Comparison of ENCODE assay signal across 8 cellular contexts in the genomic region with DNA sequence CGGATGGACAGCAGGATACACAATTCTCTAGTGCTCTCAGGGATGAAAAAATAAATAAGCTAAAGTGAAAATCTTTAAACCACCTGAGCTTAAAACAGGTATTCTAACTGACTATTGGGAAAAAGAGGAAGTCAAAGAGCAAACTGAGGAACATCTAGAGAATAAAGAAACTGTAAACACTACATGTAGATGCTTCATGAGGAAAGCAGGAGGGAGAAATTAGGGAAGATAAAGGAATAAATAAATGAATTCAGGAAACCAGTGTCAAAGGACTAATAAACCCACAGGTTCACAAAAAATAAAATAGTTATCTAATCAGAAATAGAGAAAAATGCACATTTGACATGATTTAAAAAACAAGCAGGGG. TPM values are rescaled to one million over a fixed set of nuclear protein-coding genes. Genes with fewer than 3 reads are reported as not detected.
DNase-seq lines count a peak whose midpoint lies in the region; ATAC-seq and TF ChIP-seq lines count a peak whose summit lies in the region.

No MANE protein-coding gene starts in this region.

- H3K9ac ChIP-seq in H9 (ENCODE audit: extremely low read depth, insufficient read length, low read length) (no peak overlapping the region), mucosa of rectum (ENCODE audit: low read depth in 1 of 2, low read length in 2 of 2) (no peak overlapping the region)

- peaks cover 20 to 22% of the 10 kb centered on the region in 2 experiments for H3K4me1 Mint-ChIP-seq in H9

- H3K4me1 ChIP-seq in H9 (ENCODE audit: insufficient read depth, low read length) (peaks cover 3% of the 10 kb centered on the region; the same call in 1 of the 2 replicates), mucosa of rectum (ENCODE audit: control insufficient read depth in 2 of 2, insufficient read depth in 2 of 2, low read length in 2 of 2) (peaks cover 6 to 8% of the 10 kb centered on the region in 2 donors)

- no peak overlapping the region for H2AK5ac ChIP-seq in H9 (ENCODE audit: insufficient read length, low read length)

- no peak overlapping the region for H2BK120ac ChIP-seq in H9 (ENCODE audit: low read depth, low read length, poor library complexity, severe bottlenecking)

- H3K36me3 ChIP-seq in mucosa of rectum (ENCODE audit: control insufficient read depth in 2 of 2, insufficient read depth in 2 of 2, low read length in 2 of 2): no peaks in the 10 kb centered on the region

- H3K27me3 ChIP-seq in AG04450 (ENCODE audit: control insufficient read depth, insufficient read depth, low read length): no peaks in the 10 kb centered on the region
- H3K27me3 ChIP-seq in H9 (ENCODE audit: insufficient read depth, low read length): no peaks in the 10 kb centered on the region
- no peaks in the 10 kb centered on the region for H3K27me3 ChIP-seq in mucosa of rectum (ENCODE audit: control insufficient read depth in 2 of 2, insufficient read depth in 2 of 2, low read length in 2 of 2)

- H2BK15ac ChIP-seq in H9 (ENCODE audit: low read depth, low read length): no peak overlapping the region

- no peak for TF ChIP-seq CTCF in AG04450 (IDR thresholded peaks at IDR 0.05; ENCODE audit: low read depth, low read length)
- no peak for TF ChIP-seq CTCF in H9 (conservative IDR thresholded peaks at IDR 0.05)

- H2BK12ac ChIP-seq in H9 (ENCODE audit: insufficient read length, low read depth, low read length): no peak overlapping the region

- H2AFZ ChIP-seq in H9 (ENCODE audit: low read length): no peak overlapping the region

- H3K4ac ChIP-seq in H9 (ENCODE audit: low read depth, low read length): no peak overlapping the region

- peak overlapping the region in 2 of 3 experiments; percentile 97 to 98; a peak in 5 of 7 replicates for H3K27ac Mint-ChIP-seq in H9

- H3K9me3 Mint-ChIP-seq in H9: peaks cover 0 to 5% of the 10 kb centered on the region in 2 experiments; a peak in 4 of 5 replicates

- CTCF ChIA-PET in AG04450 (lab: Charles Lee): interaction anchor here (1.9 kb wide), 1 partner anchor 85 kb away, joined by 6 read pairs; no protein-coding TSS in a partner anchor

- no peak overlapping the region for H4K5ac ChIP-seq in H9 (ENCODE audit: insufficient read length, low read depth, low read length)

- peaks cover 3 to 9% (median 4%) of the 10 kb centered on the region in 3 experiments; a peak in 1 of 7 replicates for H3K36me3 Mint-ChIP-seq in H9 (ENCODE audit: insufficient read depth in 1 of 3, low read depth in 3 of 3)

- H2BK5ac ChIP-seq in H9 (ENCODE audit: insufficient read length, low read length): no peak overlapping the region

- H3K4me3 ChIP-seq in AG04450 (ENCODE audit: low read depth, low read length): peak overlapping the region; percentile 46
- H3K4me3 ChIP-seq in mucosa of rectum (ENCODE audit: low read length in 2 of 2): peak overlapping the region; percentile 95 to 99

- H4K91ac ChIP-seq in H9 (ENCODE audit: insufficient read length, low read depth, low read length): no peak overlapping the region

- H3K23ac ChIP-seq in H9 (ENCODE audit: insufficient read length, low read depth, low read length): no peak overlapping the region

- H3K9me3 ChIP-seq in AG04450 (ENCODE audit: control insufficient read depth, insufficient read depth, low read length) (no peaks in the 10 kb centered on the region; the same call in 1 of the 2 replicates), H9 (ENCODE audit: control insufficient read depth, low read depth, low read length) (no peaks in the 10 kb centered on the region), mucosa of rectum (ENCODE audit: control insufficient read depth in 2 of 2, low read length in 2 of 2) (no peaks in the 10 kb centered on the region)

- H3K4me3 Mint-ChIP-seq in H9: peak overlapping the region; percentile 94 to 96

- H3K23me2 ChIP-seq in H9 (ENCODE audit: insufficient read length, low read depth, low read length, poor library complexity, severe bottlenecking): peaks cover 3% of the 10 kb centered on the region

- H3T11ph ChIP-seq in H9 (ENCODE audit: low read length): no peak overlapping the region

- H3K4me2 ChIP-seq in H9 (ENCODE audit: insufficient read depth, insufficient read length, low read length): peak overlapping the region; percentile 23

- H3K79me2 ChIP-seq in H9 (ENCODE audit: insufficient read depth, low read length): no peaks in the 10 kb centered on the region

- no peak overlapping the region for H3K56ac ChIP-seq in H9 (ENCODE audit: insufficient read length, low read depth, low read length)

- ATAC-seq in HG03521 (IDR thresholded peaks at IDR 0.05; ENCODE audit: unreplicated experiment): no peak

- no peaks in the 10 kb centered on the region for H4K20me1 ChIP-seq in H9 (ENCODE audit: control insufficient read depth, insufficient read depth, insufficient read length)

- H3K27ac ChIP-seq in AG04450 (ENCODE audit: low read depth, low read length): no peak overlapping the region
- no peak overlapping the region for H3K27ac ChIP-seq in H9 (ENCODE audit: insufficient read length, low read depth, low read length)
- peak overlapping the region; percentile 95 for H3K27ac ChIP-seq in angular gyrus (ENCODE audit: low read depth, low read length)
- H3K27ac ChIP-seq in mucosa of rectum (ENCODE audit: low read depth in 2 of 2, low read length in 2 of 2): peak overlapping the region; percentile 16 to 60

- no peak overlapping the region for H2BK20ac ChIP-seq in H9 (ENCODE audit: low read depth, low read length, poor library complexity, severe bottlenecking)

- H3K14ac ChIP-seq in H9 (ENCODE audit: insufficient read depth, low read length): no peak overlapping the region

- no peak for DNase-seq in AG04450 (ENCODE audit: low read depth, low spot score)
- no peak for DNase-seq in H9
- no peak for DNase-seq in DMS79 treated with DMSO at 0.1 percent for 48 hours (lab: John Stamatoyannopoulos, UW)
- DNase-seq in NCI-H524 (lab: John Stamatoyannopoulos, UW): no peak
- no peak for DNase-seq in RPMI8226

- H4K8ac ChIP-seq in H9 (replicated peaks; ENCODE audit: insufficient read length, low read depth, low read length): no peak overlapping the region

- no CpG with 5 or more reads among the region's 1 CpG for whole genome bisulfite sequencing in H9 (ENCODE audit: extremely low coverage, insufficient read length, low lambda C conversion rate)

- POLR2A ChIA-PET in AG04450 (lab: Yijun Ruan, JAX): no interaction called here

- peaks cover 3% of the 10 kb centered on the region for H3K79me1 ChIP-seq in H9 (ENCODE audit: insufficient read depth, low read depth, low read length, poor library complexity, severe bottlenecking)

- no peaks in the 10 kb centered on the region for H3K27me3 Mint-ChIP-seq in H9 (ENCODE audit: low read depth)

- H3K18ac ChIP-seq in H9 (ENCODE audit: insufficient read length, low read depth, low read length): no peak overlapping the region

RNA-seq across cellular contexts. Expression of a gene that starts 0.5 kb away (rescaled TPM):
- polyA plus RNA-seq in AG04450 (2011; rRNA removed): 17.8 and 19.0 TPM in 2 replicates
- polyA minus RNA-seq in AG04450 (2011; rRNA and poly(A)+ RNA removed): 18.8 and 24.0 TPM in 2 replicates
- 18.3 and 21.1 TPM in 2 replicates for total RNA-seq in H9 (2021)

Comparison
In these comparisons a context has a peak if more than half of its experiments do, and no peak if none do; other contexts are left out.
1. H3K27ac ChIP-seq: peak in angular gyrus (single experiment) and mucosa of rectum (2 of 2); none in AG04450 (single experiment) and H9 (single experiment).